In the genomic region with DNA sequence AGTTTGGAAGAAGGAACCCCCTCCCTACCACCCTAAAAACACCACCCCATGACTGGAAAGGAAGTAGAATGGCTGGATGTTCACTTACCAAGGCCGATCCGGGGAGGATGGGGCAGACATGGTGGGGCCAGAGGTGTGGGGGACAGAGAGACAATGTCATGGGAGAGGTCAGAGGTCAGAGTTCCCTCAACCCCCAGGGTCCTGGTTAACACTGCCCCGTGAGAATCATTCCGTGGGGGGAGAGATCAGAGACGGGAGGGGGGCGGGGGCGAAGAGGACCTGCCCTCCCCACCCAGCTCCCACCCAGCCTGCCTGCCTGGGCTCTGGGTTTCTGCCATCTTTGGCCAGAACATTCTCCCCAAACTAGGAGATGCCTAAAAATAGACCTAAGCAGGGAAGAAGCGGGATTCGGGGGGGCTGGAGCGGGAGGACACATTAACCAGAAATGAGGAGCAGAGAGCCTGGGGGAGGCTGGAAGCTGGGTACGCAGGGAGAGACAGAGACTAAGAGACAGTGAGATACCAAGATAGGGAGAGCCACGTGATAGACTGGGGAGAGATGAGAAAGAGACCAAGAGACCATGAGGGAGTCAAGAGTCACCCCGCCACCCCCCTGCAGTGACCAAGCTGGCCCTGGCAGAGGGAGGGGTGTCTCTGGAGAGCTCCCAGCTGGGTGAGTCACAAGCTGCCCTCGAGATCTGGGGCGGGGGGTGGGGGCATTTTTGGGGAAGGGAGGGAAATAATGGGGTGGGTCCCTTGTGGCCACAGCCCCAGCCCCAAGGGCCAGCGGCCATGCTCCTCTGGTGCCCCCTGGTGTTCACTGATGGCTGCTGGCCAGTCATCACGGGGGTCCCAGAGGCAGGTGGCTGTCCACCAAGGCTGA, we compare ENCODE assay signal across 1 cellular context.
TF ChIP-seq lines count a peak whose summit lies in the region.

No MANE protein-coding gene starts in this region.

TF ChIP-seq in HCT116, 20 proteins besides CTCF, POLR2A, EP300 and RAD21 (continued from another document):
- TF ChIP-seq, protein P1, sequence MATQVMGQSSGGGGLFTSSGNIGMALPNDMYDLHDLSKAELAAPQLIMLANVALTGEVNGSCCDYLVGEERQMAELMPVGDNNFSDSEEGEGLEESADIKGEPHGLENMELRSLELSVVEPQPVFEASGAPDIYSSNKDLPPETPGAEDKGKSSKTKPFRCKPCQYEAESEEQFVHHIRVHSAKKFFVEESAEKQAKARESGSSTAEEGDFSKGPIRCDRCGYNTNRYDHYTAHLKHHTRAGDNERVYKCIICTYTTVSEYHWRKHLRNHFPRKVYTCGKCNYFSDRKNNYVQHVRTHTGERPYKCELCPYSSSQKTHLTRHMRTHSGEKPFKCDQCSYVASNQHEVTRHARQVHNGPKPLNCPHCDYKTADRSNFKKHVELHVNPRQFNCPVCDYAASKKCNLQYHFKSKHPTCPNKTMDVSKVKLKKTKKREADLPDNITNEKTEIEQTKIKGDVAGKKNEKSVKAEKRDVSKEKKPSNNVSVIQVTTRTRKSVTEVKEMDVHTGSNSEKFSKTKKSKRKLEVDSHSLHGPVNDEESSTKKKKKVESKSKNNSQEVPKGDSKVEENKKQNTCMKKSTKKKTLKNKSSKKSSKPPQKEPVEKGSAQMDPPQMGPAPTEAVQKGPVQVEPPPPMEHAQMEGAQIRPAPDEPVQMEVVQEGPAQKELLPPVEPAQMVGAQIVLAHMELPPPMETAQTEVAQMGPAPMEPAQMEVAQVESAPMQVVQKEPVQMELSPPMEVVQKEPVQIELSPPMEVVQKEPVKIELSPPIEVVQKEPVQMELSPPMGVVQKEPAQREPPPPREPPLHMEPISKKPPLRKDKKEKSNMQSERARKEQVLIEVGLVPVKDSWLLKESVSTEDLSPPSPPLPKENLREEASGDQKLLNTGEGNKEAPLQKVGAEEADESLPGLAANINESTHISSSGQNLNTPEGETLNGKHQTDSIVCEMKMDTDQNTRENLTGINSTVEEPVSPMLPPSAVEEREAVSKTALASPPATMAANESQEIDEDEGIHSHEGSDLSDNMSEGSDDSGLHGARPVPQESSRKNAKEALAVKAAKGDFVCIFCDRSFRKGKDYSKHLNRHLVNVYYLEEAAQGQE (IDR thresholded peaks at IDR 0.05; ENCODE audit: low read depth) = no peak
- TF ChIP-seq ZFX (IDR thresholded peaks at IDR 0.05) (no peak), TCF7L2 (IDR thresholded peaks at IDR 0.05; ENCODE audit: borderline replicate concordance, extremely low read depth, insufficient read depth, insufficient read length) (no peak), SIN3A (IDR thresholded peaks at IDR 0.05; ENCODE audit: low read depth) (no peak), ELF1 (IDR thresholded peaks at IDR 0.05; ENCODE audit: borderline replicate concordance, low read depth) (no peak)
- TF ChIP-seq, protein P2, sequence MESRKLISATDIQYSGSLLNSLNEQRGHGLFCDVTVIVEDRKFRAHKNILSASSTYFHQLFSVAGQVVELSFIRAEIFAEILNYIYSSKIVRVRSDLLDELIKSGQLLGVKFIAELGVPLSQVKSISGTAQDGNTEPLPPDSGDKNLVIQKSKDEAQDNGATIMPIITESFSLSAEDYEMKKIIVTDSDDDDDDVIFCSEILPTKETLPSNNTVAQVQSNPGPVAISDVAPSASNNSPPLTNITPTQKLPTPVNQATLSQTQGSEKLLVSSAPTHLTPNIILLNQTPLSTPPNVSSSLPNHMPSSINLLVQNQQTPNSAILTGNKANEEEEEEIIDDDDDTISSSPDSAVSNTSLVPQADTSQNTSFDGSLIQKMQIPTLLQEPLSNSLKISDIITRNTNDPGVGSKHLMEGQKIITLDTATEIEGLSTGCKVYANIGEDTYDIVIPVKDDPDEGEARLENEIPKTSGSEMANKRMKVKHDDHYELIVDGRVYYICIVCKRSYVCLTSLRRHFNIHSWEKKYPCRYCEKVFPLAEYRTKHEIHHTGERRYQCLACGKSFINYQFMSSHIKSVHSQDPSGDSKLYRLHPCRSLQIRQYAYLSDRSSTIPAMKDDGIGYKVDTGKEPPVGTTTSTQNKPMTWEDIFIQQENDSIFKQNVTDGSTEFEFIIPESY (IDR thresholded peaks at IDR 0.05; ENCODE audit: extremely low read depth, insufficient replicate concordance, low read length) = no peak
- TF ChIP-seq, protein P3, sequence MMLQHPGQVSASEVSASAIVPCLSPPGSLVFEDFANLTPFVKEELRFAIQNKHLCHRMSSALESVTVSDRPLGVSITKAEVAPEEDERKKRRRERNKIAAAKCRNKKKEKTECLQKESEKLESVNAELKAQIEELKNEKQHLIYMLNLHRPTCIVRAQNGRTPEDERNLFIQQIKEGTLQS (IDR thresholded peaks at IDR 0.05) = no peak
